ENCODE assay signal across 14 cellular contexts in the genomic region with DNA sequence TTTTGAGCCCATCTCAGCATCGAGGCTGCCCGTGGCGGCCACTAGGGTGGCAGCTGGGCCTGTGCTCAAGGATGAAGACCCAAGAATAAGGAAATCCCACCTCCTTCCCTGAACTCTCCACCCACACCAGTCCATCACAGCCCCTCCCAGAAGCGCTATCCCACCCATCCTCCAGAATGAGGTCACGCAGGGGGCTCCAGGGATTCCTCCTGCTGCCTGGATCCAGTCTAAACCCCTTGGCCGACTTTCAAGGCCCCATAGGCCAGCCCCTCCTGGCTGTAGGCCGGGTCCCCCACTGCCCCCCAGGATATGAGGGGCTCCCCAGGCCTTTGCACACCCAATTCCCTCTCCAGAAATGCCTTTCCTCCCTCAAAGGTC. TPM values are rescaled to one million over a fixed set of nuclear protein-coding genes. Genes with fewer than 3 reads are reported as not detected.
DNase-seq lines count a peak whose midpoint lies in the region; ATAC-seq and TF ChIP-seq lines count a peak whose summit lies in the region.
"Had no signal": no experiment of that assay in that cellular context is flagged by ENCODE, and none has a peak within 500 bp of the region (broad histone marks: within the 10 kb centered on the region; RNA-seq: fewer than 3 reads in every experiment).

No MANE protein-coding gene starts in this region.

- H3K9me3 Mint-ChIP-seq in Caco-2 (ENCODE audit: unreplicated experiment) (no peaks in the 10 kb centered on the region), brain (peaks cover 0 to 9% (median 0%) of the 10 kb centered on the region in 5 experiments), progenitor cell of endocrine pancreas (ENCODE audit: low read depth) (no peaks in the 10 kb centered on the region), glutamatergic neuron (ENCODE audit: unreplicated experiment) (peaks cover 7% of the 10 kb centered on the region)

- TF ChIP-seq CTCF in Caco-2 (IDR thresholded peaks at IDR 0.05; ENCODE audit: insufficient read depth in 1 of 2, low read depth in 1 of 2, low read length in 1 of 2, severe bottlenecking in 1 of 2, unreplicated experiment in 1 of 2), result no peak
- no peak for TF ChIP-seq CTCF in brain (conservative IDR thresholded peaks at IDR 0.05)
- no peak for TF ChIP-seq CTCF in left lung (IDR thresholded peaks at IDR 0.05)
- no peak for TF ChIP-seq CTCF in progenitor cell of endocrine pancreas (IDR thresholded peaks at IDR 0.05; ENCODE audit: unreplicated experiment)
- TF ChIP-seq CTCF in glutamatergic neuron (IDR thresholded peaks at IDR 0.05; ENCODE audit: partially characterized antibody, unreplicated experiment), result no peak

- H3K4me1 Mint-ChIP-seq in Caco-2 (ENCODE audit: low read depth, unreplicated experiment), result peaks cover 35% of the 10 kb centered on the region
- H3K4me1 Mint-ChIP-seq in brain, result peaks cover 71% of the 10 kb centered on the region
- H3K4me1 Mint-ChIP-seq in progenitor cell of endocrine pancreas (ENCODE audit: low read depth), result peaks cover 10% of the 10 kb centered on the region
- H3K4me1 Mint-ChIP-seq in glutamatergic neuron (ENCODE audit: low read depth, unreplicated experiment), result peaks cover 37% of the 10 kb centered on the region

- peaks cover 14% of the 10 kb centered on the region for H3K36me3 Mint-ChIP-seq in Caco-2 (ENCODE audit: insufficient read depth, unreplicated experiment)
- no peaks in the 10 kb centered on the region for H3K36me3 Mint-ChIP-seq in brain
- H3K36me3 Mint-ChIP-seq in progenitor cell of endocrine pancreas (ENCODE audit: insufficient read depth), result no peaks in the 10 kb centered on the region
- no peaks in the 10 kb centered on the region for H3K36me3 Mint-ChIP-seq in glutamatergic neuron (ENCODE audit: unreplicated experiment)

- intact Hi-C loops in Caco-2 (cut with micrococcal nuclease; ENCODE audit: unreplicated experiment), result loop anchor here (10.0 kb wide), 1 partner anchor 275 kb away; the partner anchor contains the start of genes LBHD1, UBXN1 and UQCC3
- intact Hi-C loops in left lung (cut with DNase I), result no loop called here

- H3K4me3 Mint-ChIP-seq in Caco-2 (ENCODE audit: unreplicated experiment) (no peak overlapping the region), brain (peak overlapping the region in 1 of 5 experiments; percentile 28), progenitor cell of endocrine pancreas (ENCODE audit: low read depth) (no peak overlapping the region), glutamatergic neuron (ENCODE audit: unreplicated experiment) (no peak overlapping the region)

- H3K4me3 ChIP-seq in Caco-2 (ENCODE audit: low read depth, low read length) (no peak overlapping the region), left lung (no peak overlapping the region), skin epidermis (no peak overlapping the region)
- H3K4me3 ChIP-seq: body of pancreas, mucosa of descending colon, SJSA1 had no signal

- no peak for ATAC-seq in left lung
- no peak for ATAC-seq in HG02870 (IDR thresholded peaks at IDR 0.05; ENCODE audit: unreplicated experiment)
- ATAC-seq: body of pancreas had no signal

- H3K27ac ChIP-seq in left lung (peak overlapping the region; percentile 23 to 56), skin epidermis (peak overlapping the region in 19 of 21 experiments; percentile 9 to 85 (median 80))
- H3K27ac ChIP-seq: SJSA1, WERI-Rb-1 had no signal

- POLR2A ChIA-PET in Caco-2 (lab: Charles Lee), result no interaction called here

- H3K27ac Mint-ChIP-seq in Caco-2 (ENCODE audit: unreplicated experiment) (peak overlapping the region; percentile 26), brain (peak overlapping the region in 4 of 5 experiments; percentile 84 to 96 (median 94)), progenitor cell of endocrine pancreas (no peak overlapping the region), glutamatergic neuron (ENCODE audit: unreplicated experiment) (no peak overlapping the region)

- H3K9me3 ChIP-seq in Caco-2 (no peaks in the 10 kb centered on the region), left lung (no peaks in the 10 kb centered on the region)
- H3K9me3 ChIP-seq: body of pancreas, mucosa of descending colon, SJSA1 had no signal

- no peaks in the 10 kb centered on the region for H3K27me3 ChIP-seq in Caco-2 (replicated peaks; ENCODE audit: control insufficient read depth, insufficient read depth, low read length)
- H3K27me3 ChIP-seq in left lung, result no peaks in the 10 kb centered on the region
- H3K27me3 ChIP-seq: body of pancreas, SJSA1 had no signal

- H3K4me1 ChIP-seq in Caco-2 (peaks cover 60% of the 10 kb centered on the region), left lung (peaks cover 30 to 32% of the 10 kb centered on the region in 2 donors)

- CTCF ChIA-PET in Caco-2 (lab: Charles Lee), result interaction anchor here (1.0 to 1.2 kb wide), 3 partner anchors 25 to 161 kb away, joined by 3 read pairs; no protein-coding TSS in a partner anchor

- H3K27me3 Mint-ChIP-seq in Caco-2 (ENCODE audit: insufficient read depth, unreplicated experiment) (no peaks in the 10 kb centered on the region), brain (peaks cover 5% of the 10 kb centered on the region), progenitor cell of endocrine pancreas (peaks cover 1% of the 10 kb centered on the region), glutamatergic neuron (ENCODE audit: unreplicated experiment) (peaks cover 7% of the 10 kb centered on the region)

- H3K36me3 ChIP-seq in Caco-2 (ENCODE audit: control insufficient read depth, insufficient read depth, low read length) (no peaks in the 10 kb centered on the region), left lung (no peaks in the 10 kb centered on the region)
- H3K36me3 ChIP-seq: SJSA1, WERI-Rb-1 had no signal

- no TSS peak for BruUV-seq in Caco-2 (replicated peaks; lab: Mats Ljungman, UMichigan)

- DNase-seq in Caco-2 (no peak), left lung (no peak), progenitor cell of endocrine pancreas (ENCODE audit: low spot score, unreplicated experiment) (no peak), glutamatergic neuron (no peak), COLO668 (lab: John Stamatoyannopoulos, UW; ENCODE audit: unreplicated experiment) (no peak)
- DNase-seq: activated CD8-positive, alpha-beta memory T cell treated with anti-CD3 and anti-CD28 coated beads, Interleukin-2, amount 50 U/mL, for 48 hours; body of pancreas; NCI-H1417; WERI-Rb-1 had no signal

RNA-seq across cellular contexts. Expression of gene SCGB1A1, which starts 19.0 kb away (rescaled TPM):
- total RNA-seq in Caco-2 (2022), result not detected in 2 replicates
- 24.1 TPM for polyA plus RNA-seq in brain (ENCODE audit: insufficient read depth, low read depth, low replicate concordance)
- total RNA-seq in left lung, result 100 to 1,000 TPM in 1 of 2 donors, 1 to 10 TPM in 1; 3.5 to 397 TPM
- 1.9 and 3.1 TPM in 2 replicates for total RNA-seq in progenitor cell of endocrine pancreas
- total RNA-seq in glutamatergic neuron (ENCODE audit: unreplicated experiment), result not detected
- total RNA-seq: body of pancreas, mucosa of descending colon, SJSA1 had no signal

Comparison
In these comparisons a context has a peak if more than half of its experiments do, and no peak if none do; other contexts are left out.
1. H3K27ac Mint-ChIP-seq: peak in Caco-2 (single experiment) and brain (4 of 5); none in progenitor cell of endocrine pancreas (single experiment) and glutamatergic neuron (single experiment).